Comparison of ENCODE assay signal across 19 cellular contexts in the genomic region with DNA sequence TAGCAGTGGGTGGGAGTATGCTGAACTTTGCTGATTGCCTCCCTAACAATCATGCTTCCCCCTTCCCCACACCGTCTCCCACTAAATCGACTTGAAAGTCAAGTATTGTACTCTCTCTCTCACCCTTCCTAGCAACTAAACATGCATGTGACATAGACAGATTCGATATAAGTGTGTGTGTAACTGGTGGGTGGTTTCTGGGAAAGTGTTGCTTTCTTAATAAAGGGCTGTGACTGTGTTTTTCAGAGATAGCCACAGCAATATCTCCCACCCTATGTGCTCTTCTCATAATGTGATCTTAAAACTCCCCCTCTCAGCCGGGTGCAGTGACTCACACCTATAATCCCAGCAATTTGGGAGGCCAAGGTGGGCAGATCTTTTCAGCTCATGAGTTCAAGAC. TPM values are rescaled to one million over a fixed set of nuclear protein-coding genes. Genes with fewer than 3 reads are reported as not detected.
A peak's percentile ranks its signal among the peaks of the same experiment; 100 is the strongest.
DNase-seq lines count a peak whose midpoint lies in the region; ATAC-seq and TF ChIP-seq lines count a peak whose summit lies in the region.
"Had no signal": no experiment of that assay in that cellular context is flagged by ENCODE, and none has a peak within 500 bp of the region (broad histone marks: within the 10 kb centered on the region; RNA-seq: fewer than 3 reads in every experiment).

No MANE protein-coding gene starts in this region.

- no peak overlapping the region for H3K27ac ChIP-seq in thyroid gland
- H3K27ac ChIP-seq: BLaER1 treated with 17β-estradiol and CSF1 and Interleukin-3, amounts not matched to agents 10 nM and 100 nM; KMS-11; PC-9; RWPE1 had no signal

- H3K36me3 Mint-ChIP-seq in activated naive CD4-positive, alpha-beta T cell treated with anti-CD3 and anti-CD28 coated beads, Interleukin-2, amount 10 ng/mL, durations not matched to agents 7 days and 5 days: peaks cover 5% of the 10 kb centered on the region
- H3K36me3 Mint-ChIP-seq in activated T-helper 2 cell treated with anti-CD3 and anti-CD28 coated beads, Interferon-gamma antibody, Interleukin-2, Interleukin-4, amounts not matched to agents 10 μg/mL and 5 μg/mL and 100 μg/mL, durations not matched to agents 14 hours and 24 hours and 36 hours (ENCODE audit: low read depth): peaks cover 4% of the 10 kb centered on the region

- peaks cover 14% of the 10 kb centered on the region for H3K9me3 Mint-ChIP-seq in activated naive CD4-positive, alpha-beta T cell treated with anti-CD3 and anti-CD28 coated beads, Interleukin-2, amount 10 ng/mL, durations not matched to agents 7 days and 5 days
- peaks cover 18% of the 10 kb centered on the region for H3K9me3 Mint-ChIP-seq in activated T-helper 2 cell treated with anti-CD3 and anti-CD28 coated beads, Interferon-gamma antibody, Interleukin-2, Interleukin-4, amounts not matched to agents 10 μg/mL and 5 μg/mL and 100 μg/mL, durations not matched to agents 14 hours and 24 hours and 36 hours

- CTCF ChIA-PET in activated naive CD4-positive, alpha-beta T cell treated with anti-CD3 and anti-CD28 coated beads, Interleukin-2, amount 10 ng/mL, durations not matched to agents 7 days and 5 days (lab: Charles Lee): no interaction called here

- intact Hi-C loops in activated T-helper 2 cell treated with anti-CD3 and anti-CD28 coated beads, Interferon-gamma antibody, Interleukin-2, Interleukin-4, amounts not matched to agents 10 μg/mL and 5 μg/mL and 100 μg/mL, durations not matched to agents 14 hours and 24 hours and 36 hours (cut with micrococcal nuclease): loop anchor here (1.0 kb wide), 2 partner anchors 16 to 49 kb away; a partner anchor contains a TSS
- intact Hi-C loops in thyroid gland (cut with DNase I): no loop called here

- H3K27me3 Mint-ChIP-seq in activated naive CD4-positive, alpha-beta T cell treated with anti-CD3 and anti-CD28 coated beads, Interleukin-2, amount 10 ng/mL, durations not matched to agents 7 days and 5 days: peaks cover 8% of the 10 kb centered on the region
- no peaks in the 10 kb centered on the region for H3K27me3 Mint-ChIP-seq in activated T-helper 2 cell treated with anti-CD3 and anti-CD28 coated beads, Interferon-gamma antibody, Interleukin-2, Interleukin-4, amounts not matched to agents 10 μg/mL and 5 μg/mL and 100 μg/mL, durations not matched to agents 14 hours and 24 hours and 36 hours (ENCODE audit: low read depth)

- peak; percentile 20 for DNase-seq in activated naive CD4-positive, alpha-beta T cell treated with Interleukin-2 at 50 U/mL for 16 hours
- no peak for DNase-seq in activated naive CD4-positive, alpha-beta T cell treated with anti-CD3 and anti-CD28 coated beads, Interleukin-2, amount 10 ng/mL, durations not matched to agents 7 days and 5 days
- DNase-seq in OCI-M1 (lab: John Stamatoyannopoulos, UW) (peak; percentile 84), HPDE6-E6E7 (ENCODE audit: extremely low spot score) (no peak), thyroid gland (no peak)
- no peak for DNase-seq in activated T-helper 2 cell treated with anti-CD3 and anti-CD28 coated beads, Interferon-gamma antibody, Interleukin-2, Interleukin-4, amounts not matched to agents 10 μg/mL and 5 μg/mL and 100 μg/mL, durations not matched to agents 14 hours and 24 hours and 36 hours (ENCODE audit: low spot score)
- no peak for DNase-seq in stimulated activated naive CD8-positive, alpha-beta T cell treated with anti-CD3 and anti-CD28 coated beads, Interleukin-15, Interleukin-2, amounts not matched to agents 100 U/mL and 50 U/mL, for 24 hours
- DNase-seq: CD8-positive, alpha-beta memory T cell; HFFc6; NCI-H1436; NCI-H1930; NCI-H226; NCI-H524; PC-9; SIG-M5 had no signal

- H3K9me3 ChIP-seq in thyroid gland: no peaks in the 10 kb centered on the region

- no peaks in the 10 kb centered on the region for H3K4me1 ChIP-seq in thyroid gland
- H3K4me1 ChIP-seq: BLaER1 treated with 17β-estradiol and CSF1 and Interleukin-3, amounts not matched to agents 10 nM and 100 nM had no signal

- TF ChIP-seq CTCF in thyroid gland (IDR thresholded peaks at IDR 0.05): no peak

- WGBS in thyroid gland, 2 donors: 73 to 82% methylated on average over 4 of the region's 4 CpGs

- H3K27ac Mint-ChIP-seq in activated naive CD4-positive, alpha-beta T cell treated with anti-CD3 and anti-CD28 coated beads, Interleukin-2, amount 10 ng/mL, durations not matched to agents 7 days and 5 days: no peak overlapping the region
- peak overlapping the region; percentile 55 for H3K27ac Mint-ChIP-seq in activated T-helper 2 cell treated with anti-CD3 and anti-CD28 coated beads, Interferon-gamma antibody, Interleukin-2, Interleukin-4, amounts not matched to agents 10 μg/mL and 5 μg/mL and 100 μg/mL, durations not matched to agents 14 hours and 24 hours and 36 hours
- H3K27ac Mint-ChIP-seq: HFFc6 had no signal

- H3K36me3 ChIP-seq in thyroid gland: no peaks in the 10 kb centered on the region
- H3K36me3 ChIP-seq: BLaER1 treated with 17β-estradiol and CSF1 and Interleukin-3, amounts not matched to agents 10 nM and 100 nM had no signal

- no peak for TF ChIP-seq POLR2A in thyroid gland (IDR thresholded peaks at IDR 0.05)

- ATAC-seq in stimulated activated naive CD8-positive, alpha-beta T cell treated with anti-CD3 and anti-CD28 coated beads, Interleukin-15, Interleukin-2, amounts not matched to agents 100 U/mL and 50 U/mL, for 24 hours: peak; percentile 55
- ATAC-seq: HepG2 had no signal

- H3K4me1 Mint-ChIP-seq in activated naive CD4-positive, alpha-beta T cell treated with anti-CD3 and anti-CD28 coated beads, Interleukin-2, amount 10 ng/mL, durations not matched to agents 7 days and 5 days: no peaks in the 10 kb centered on the region
- H3K4me1 Mint-ChIP-seq in activated T-helper 2 cell treated with anti-CD3 and anti-CD28 coated beads, Interferon-gamma antibody, Interleukin-2, Interleukin-4, amounts not matched to agents 10 μg/mL and 5 μg/mL and 100 μg/mL, durations not matched to agents 14 hours and 24 hours and 36 hours (ENCODE audit: low read depth): peaks cover 34% of the 10 kb centered on the region

- no peaks in the 10 kb centered on the region for H3K27me3 ChIP-seq in thyroid gland
- H3K27me3 ChIP-seq: BLaER1 treated with 17β-estradiol and CSF1 and Interleukin-3, amounts not matched to agents 10 nM and 100 nM had no signal

- no peak overlapping the region for H3K4me3 Mint-ChIP-seq in activated naive CD4-positive, alpha-beta T cell treated with anti-CD3 and anti-CD28 coated beads, Interleukin-2, amount 10 ng/mL, durations not matched to agents 7 days and 5 days
- no peak overlapping the region for H3K4me3 Mint-ChIP-seq in activated T-helper 2 cell treated with anti-CD3 and anti-CD28 coated beads, Interferon-gamma antibody, Interleukin-2, Interleukin-4, amounts not matched to agents 10 μg/mL and 5 μg/mL and 100 μg/mL, durations not matched to agents 14 hours and 24 hours and 36 hours (ENCODE audit: low read depth)
- H3K4me3 Mint-ChIP-seq: CD8-positive, alpha-beta memory T cell; HFFc6 had no signal

- no peak overlapping the region for H3K4me3 ChIP-seq in thyroid gland (replicated peaks in 1 of 3)
- H3K4me3 ChIP-seq: BLaER1 treated with 17β-estradiol and CSF1 and Interleukin-3, amounts not matched to agents 10 nM and 100 nM; PC-9 had no signal

RNA-seq across cellular contexts. Expression of a gene that starts 49.3 kb away (rescaled TPM):
- total RNA-seq in activated T-helper 2 cell treated with anti-CD3 and anti-CD28 coated beads, Interferon-gamma antibody, Interleukin-2, Interleukin-4, amounts not matched to agents 10 μg/mL and 5 μg/mL and 100 μg/mL, durations not matched to agents 14 hours and 24 hours and 36 hours: 27.9 TPM in 2 replicates
- total RNA-seq in thyroid gland: 10 to 100 TPM in 3 of 4 donors, 1 to 10 TPM in 1; 9.4 to 18.0 (median 12.4) TPM

Comparison
In these comparisons a context has a peak if more than half of its experiments do, and no peak if none do; other contexts are left out.
1. DNase-seq: peak in activated naive CD4-positive, alpha-beta T cell treated with Interleukin-2 at 50 U/mL for 16 hours (single experiment) and OCI-M1 (single experiment); none in activated naive CD4-positive, alpha-beta T cell treated with anti-CD3 and anti-CD28 coated beads, Interleukin-2, amount 10 ng/mL, durations not matched to agents 7 days and 5 days (single experiment), activated T-helper 2 cell treated with anti-CD3 and anti-CD28 coated beads, Interferon-gamma antibody, Interleukin-2, Interleukin-4, amounts not matched to agents 10 μg/mL and 5 μg/mL and 100 μg/mL, durations not matched to agents 14 hours and 24 hours and 36 hours (single experiment), stimulated activated naive CD8-positive, alpha-beta T cell treated with anti-CD3 and anti-CD28 coated beads, Interleukin-15, Interleukin-2, amounts not matched to agents 100 U/mL and 50 U/mL, for 24 hours (single experiment), HPDE6-E6E7 (single experiment) and thyroid gland (0 of 2).